In the genomic region with DNA sequence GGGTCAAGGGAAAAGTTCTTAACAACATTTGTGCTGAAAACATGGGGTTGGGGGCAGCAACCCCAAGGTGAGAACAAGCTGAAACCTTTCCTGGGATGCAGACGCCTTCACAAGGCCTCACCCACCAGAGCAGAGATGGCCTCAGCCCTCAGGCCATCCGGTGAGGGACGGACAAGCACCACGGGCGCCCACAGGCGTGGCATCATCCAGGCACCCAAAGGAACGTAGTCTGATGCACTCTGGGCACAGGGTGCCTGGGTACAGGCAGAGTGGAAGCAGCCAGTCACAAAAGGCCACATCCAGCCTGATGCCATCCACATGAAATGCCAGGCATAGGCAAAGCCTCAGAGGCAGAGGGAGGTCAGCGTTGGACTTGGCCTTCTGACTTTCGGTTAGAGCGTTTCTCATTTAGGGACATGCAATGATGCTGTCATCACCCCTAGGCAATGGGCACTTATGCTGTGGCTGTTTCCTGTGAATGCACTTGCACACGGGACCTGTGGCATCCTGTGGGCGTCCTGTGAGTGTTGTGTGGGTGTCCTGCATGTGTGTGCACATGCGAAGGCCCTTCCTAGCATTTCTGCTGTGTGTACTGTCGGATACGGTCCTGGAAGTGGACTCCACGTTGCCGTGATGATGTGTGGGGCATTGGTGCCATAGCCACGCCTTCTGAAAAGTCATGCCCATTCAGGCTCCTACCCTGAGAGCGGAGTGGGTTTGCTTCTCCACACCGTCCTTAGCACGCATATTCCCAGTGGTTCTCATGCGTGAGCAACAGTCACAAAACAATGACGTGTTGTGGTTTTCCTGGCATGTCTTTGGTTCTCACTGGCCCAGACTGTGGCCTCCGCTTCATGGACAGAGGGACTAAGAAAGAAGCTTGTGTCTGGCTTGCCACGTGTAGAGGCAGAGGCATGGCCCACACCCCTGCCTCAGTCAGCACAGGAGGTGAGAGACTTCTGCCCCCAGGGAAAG, we compare ENCODE assay signal across 33 cellular contexts. TPM values are rescaled to one million over a fixed set of nuclear protein-coding genes. Genes with fewer than 3 reads are reported as not detected.
A peak's percentile ranks its signal among the peaks of the same experiment; 100 is the strongest.
DNase-seq lines count a peak whose midpoint lies in the region; ATAC-seq, FAIRE-seq and TF ChIP-seq lines count a peak whose summit lies in the region.
"Had no signal": no experiment of that assay in that cellular context is flagged by ENCODE, and none has a peak within 500 bp of the region (broad histone marks: within the 10 kb centered on the region; RNA-seq: fewer than 3 reads in every experiment).

No MANE protein-coding gene starts in this region.

- no peak for TF ChIP-seq CTCF in right atrium auricular region (IDR thresholded peaks at IDR 0.05)
- no peak for TF ChIP-seq CTCF in kidney (IDR thresholded peaks at IDR 0.05; ENCODE audit: borderline replicate concordance, extremely low read depth, insufficient read depth)

- DNase-seq in left ventricle myocardium superior (peak; percentile 14), right atrium auricular region (ENCODE audit: low spot score) (no peak), SK-MEL-5 (ENCODE audit: low read depth, low spot score) (peak; percentile 9), kidney (peak; percentile 28), KBM-7 (no peak), left lobe of liver (ENCODE audit: low spot score) (no peak), UCSD-AML1 (lab: John Stamatoyannopoulos, UW; ENCODE audit: unreplicated experiment) (no peak)
- DNase-seq: activated CD4-positive, alpha-beta T cell treated with anti-CD3 and anti-CD28 coated beads, Interleukin-2, amount 50 U/mL, for 4 hours; activated T-cell treated with anti-CD3 and anti-CD28 coated beads, Interleukin-2, amount 50 U/mL, for 48 hours; caudate nucleus; CD8-positive, alpha-beta memory T cell; cortex of kidney; effector memory CD8-positive, alpha-beta T cell; foreskin keratinocyte; GDM1; Kasumi-1; NCI-H2107; NCI-H446; NCI-H82; nephron progenitor cell; ovary; retina; stimulated activated naive CD4-positive, alpha-beta T cell; T-helper 1 cell had no signal

- H3K36me3 ChIP-seq in right atrium auricular region = no peaks in the 10 kb centered on the region
- H3K36me3 ChIP-seq in kidney (ENCODE audit: control insufficient read depth in 1 of 2, insufficient read depth in 2 of 2, low read length in 2 of 2) = no peaks in the 10 kb centered on the region
- H3K36me3 ChIP-seq: ascending aorta, ovary, suprapubic skin, upper lobe of left lung had no signal

- H3K27ac ChIP-seq in right atrium auricular region (no peak overlapping the region), kidney (ENCODE audit: low read depth in 2 of 2, low read length in 2 of 2) (no peak overlapping the region)
- H3K27ac ChIP-seq: ascending aorta, foreskin keratinocyte, ovary, suprapubic skin, upper lobe of left lung had no signal

- FAIRE-seq in kidney (lab: Jason Lieb, UNC) = no peak
- FAIRE-seq: A204.1, HepG2, RCC 7860 had no signal

- intact Hi-C loops in left ventricle myocardium superior (cut with micrococcal nuclease) = no loop called here
- intact Hi-C loops in kidney (cut with DNase I) = no loop called here

- no peaks in the 10 kb centered on the region for H3K27me3 ChIP-seq in right atrium auricular region
- H3K27me3 ChIP-seq: ascending aorta, foreskin keratinocyte, ovary, suprapubic skin, upper lobe of left lung had no signal

- H3K4me3 ChIP-seq in right atrium auricular region (no peak overlapping the region), kidney (ENCODE audit: low read length in 2 of 2) (no peak overlapping the region)
- H3K4me3 ChIP-seq: ascending aorta, ovary, smooth muscle cell, suprapubic skin, upper lobe of left lung had no signal

- H3K9me3 ChIP-seq in right atrium auricular region = no peaks in the 10 kb centered on the region
- no peaks in the 10 kb centered on the region for H3K9me3 ChIP-seq in kidney (ENCODE audit: control insufficient read depth in 1 of 2, low read length in 2 of 2)
- H3K9me3 ChIP-seq: ascending aorta, ovary, suprapubic skin, upper lobe of left lung had no signal

- no peak overlapping the region for H3K9ac ChIP-seq in kidney (ENCODE audit: low read length in 2 of 2)

- ATAC-seq in left ventricle myocardium superior (no peak), GM19463 (IDR thresholded peaks at IDR 0.05; ENCODE audit: unreplicated experiment) (no peak), left lobe of liver (no peak)
- ATAC-seq: effector memory CD8-positive, alpha-beta T cell; foreskin keratinocyte; HCT116; HepG2 had no signal

- in situ Hi-C loops in SK-MEL-5 (cut with HindIII; ENCODE audit: low pct_unique_long_range_greater_than_20kb, low sequenced_read_pairs) = no loop called here
- in situ Hi-C loops in KBM-7 (cut with MboI; ENCODE audit: low pct_unique_long_range_greater_than_20kb, low sequenced_read_pairs) = no loop called here

- H3K4me1 ChIP-seq in right atrium auricular region = no peaks in the 10 kb centered on the region
- no peaks in the 10 kb centered on the region for H3K4me1 ChIP-seq in kidney (ENCODE audit: control insufficient read depth in 1 of 2, insufficient read depth in 1 of 2, low read depth in 1 of 2, low read length in 2 of 2)

RNA-seq across cellular contexts. Expression of a gene that starts 52.7 kb away (rescaled TPM):
- total RNA-seq in left ventricle myocardium superior (1.0 TPM), right atrium auricular region (under 1 TPM; 0.56 to 0.83 TPM), kidney (1.6 TPM), left lobe of liver (0.38 TPM)
- total RNA-seq in SK-MEL-5 (2014; rRNA removed; shearing (Covaris generic)) = not detected in 2 replicates
- polyA plus RNA-seq in SK-MEL-5 (2015; cell fraction: cytosol; rRNA removed) = not detected in 2 replicates
- polyA plus RNA-seq in SK-MEL-5 (2015; cell fraction: nucleus; rRNA removed) = 0.01 and 0.03 TPM in 2 replicates
- 0.09 TPM for polyA plus RNA-seq in kidney (ENCODE audit: insufficient read depth, low read depth, low replicate concordance)
- total RNA-seq: HepG2 had no signal
- polyA plus RNA-seq: HepG2 had no signal

Comparison
In these comparisons a context has a peak if more than half of its experiments do, and no peak if none do; other contexts are left out.
1. DNase-seq: peak in left ventricle myocardium superior (single experiment), SK-MEL-5 (single experiment) and kidney (single experiment); none in right atrium auricular region (single experiment), KBM-7 (single experiment), left lobe of liver (single experiment) and UCSD-AML1 (single experiment).